Comparison of ENCODE assay signal across 25 cellular contexts in genomic region chr9:82117528-82117927, GRCh38.
DNase-seq lines count a peak whose midpoint lies in the region; ATAC-seq and TF ChIP-seq lines count a peak whose summit lies in the region.
"Had no signal": no experiment of that assay in that cellular context is flagged by ENCODE, and none has a peak within 500 bp of the region (broad histone marks: within the 10 kb centered on the region; RNA-seq: fewer than 3 reads in every experiment).

No MANE protein-coding gene starts in this region.

- H3K4me2 ChIP-seq in mesenchymal stem cell (ENCODE audit: low read length, poor library complexity, severe bottlenecking): no peak overlapping the region

- intact Hi-C loops in heart left ventricle (cut with DNase I): no loop called here
- intact Hi-C loops in posterior vena cava (cut with DNase I): no loop called here

- H3K9me3 ChIP-seq in mesenchymal stem cell (ENCODE audit: control insufficient read depth, low read length) (no peaks in the 10 kb centered on the region), heart left ventricle (no peaks in the 10 kb centered on the region)
- H3K9me3 ChIP-seq: prostate gland, suprapubic skin had no signal

- H3K27ac ChIP-seq in caudate nucleus (ENCODE audit: low read depth, low read length) (peak overlapping the region; percentile 88), mesenchymal stem cell (ENCODE audit: low read length, poor library complexity, severe bottlenecking) (no peak overlapping the region), heart left ventricle (no peak overlapping the region)
- H3K27ac ChIP-seq: prostate gland, suprapubic skin had no signal

- no peak overlapping the region for H3K18ac ChIP-seq in mesenchymal stem cell (ENCODE audit: low read depth in 1 of 2, low read length in 2 of 2)

- H3K36me3 ChIP-seq in mesenchymal stem cell (ENCODE audit: control insufficient read depth in 1 of 2, insufficient read depth in 2 of 2, low read depth in 1 of 2, low read length in 2 of 2): no peaks in the 10 kb centered on the region
- H3K36me3 ChIP-seq in heart left ventricle: no peaks in the 10 kb centered on the region
- H3K36me3 ChIP-seq: prostate gland, suprapubic skin had no signal

- H2BK15ac ChIP-seq in mesenchymal stem cell (ENCODE audit: low read depth, poor library complexity, severe bottlenecking): no peak overlapping the region

- peak overlapping the region; percentile 34 for H3K9ac ChIP-seq in mesenchymal stem cell (ENCODE audit: low read length)

- TF ChIP-seq POLR2A in heart left ventricle (IDR thresholded peaks at IDR 0.05): no peak

- H3K4ac ChIP-seq in mesenchymal stem cell (ENCODE audit: low read depth in 1 of 2, low read length in 2 of 2): no peak overlapping the region

- H3K4me1 ChIP-seq in mesenchymal stem cell (ENCODE audit: control insufficient read depth, insufficient read depth, low read depth, low read length): no peaks in the 10 kb centered on the region
- peaks cover 0 to 4% (median 0%) of the 10 kb centered on the region in 12 donors for H3K4me1 ChIP-seq in heart left ventricle
- H3K4me1 ChIP-seq: prostate gland had no signal

- no peak overlapping the region for H4K91ac ChIP-seq in mesenchymal stem cell (ENCODE audit: low read length)

- H2AK5ac ChIP-seq in mesenchymal stem cell (ENCODE audit: low read length, severe bottlenecking): no peak overlapping the region

- H3K79me1 ChIP-seq in mesenchymal stem cell (replicated peaks; ENCODE audit: low read length, poor library complexity, severe bottlenecking): no peaks in the 10 kb centered on the region

- H2AFZ ChIP-seq in mesenchymal stem cell (ENCODE audit: low read depth, low read length): no peak overlapping the region

- no peak overlapping the region for H2BK12ac ChIP-seq in mesenchymal stem cell (ENCODE audit: low read length in 2 of 2)

- no peak overlapping the region for H3K14ac ChIP-seq in mesenchymal stem cell (ENCODE audit: low read length in 2 of 2)

- H2BK5ac ChIP-seq in mesenchymal stem cell (ENCODE audit: low read depth, low read length, poor library complexity, severe bottlenecking): no peak overlapping the region

- ATAC-seq in GM19463 (IDR thresholded peaks at IDR 0.05; ENCODE audit: unreplicated experiment) (no peak), heart left ventricle (no peak)
- ATAC-seq: activated CD8-positive, alpha-beta T cell treated with anti-CD3 and anti-CD28 coated beads, Interleukin-2, amount 10 ng/mL, durations not matched to agents 7 days and 5 days; stimulated activated naive B cell treated with anti-CD40 and anti-IgM and Interleukin-4, amounts not matched to agents 10 μg/mL and 1 μg/mL and 100 μg/mL, for 72 hours had no signal

- no peak overlapping the region for H3K4me3 ChIP-seq in mesenchymal stem cell (ENCODE audit: insufficient read depth in 1 of 2, low read depth in 1 of 2, low read length in 2 of 2)
- H3K4me3 ChIP-seq in heart left ventricle: no peak overlapping the region
- H3K4me3 ChIP-seq: lung, prostate gland, suprapubic skin had no signal

- peak; percentile 60 for DNase-seq in NCI-H2171 treated with DMSO at 0.1 percent for 48 hours (lab: John Stamatoyannopoulos, UW)
- no peak for DNase-seq in NCI-H2171 (lab: John Stamatoyannopoulos, UW)
- no peak for DNase-seq in caudate nucleus (lab: John Stamatoyannopoulos, UW)
- DNase-seq in mesenchymal stem cell: no peak
- no peak for DNase-seq in heart left ventricle
- no peak for DNase-seq in HuH-7.5 (ENCODE audit: low spot score)
- DNase-seq in posterior vena cava (ENCODE audit: low spot score): no peak
- DNase-seq: activated CD4-positive, CD25-positive, alpha-beta regulatory T cell treated with anti-CD3 and anti-CD28 coated beads, Interleukin-2, amount 50 U/mL, for 72 hours; activated CD8-positive, alpha-beta T cell treated with anti-CD3 and anti-CD28 coated beads, Interleukin-2, amount 10 ng/mL, durations not matched to agents 7 days and 5 days; activated naive CD8-positive, alpha-beta T cell treated with anti-CD3 and anti-CD28 coated beads for 36 hours; activated T-cell treated with anti-CD3 and anti-CD28 coated beads for 4 hours; CD8-positive, alpha-beta memory T cell; cerebellar nuclear complex; DMS53; GDM1; H7; kidney glomerular epithelial cell; NCI-H1048; NCI-H526 treated with DMSO at 0.1 percent for 48 hours; stimulated activated CD4-positive, alpha-beta T cell treated with anti-CD3 and anti-CD28 coated beads, Interleukin-15, amount 100 ng/mL, for 24 hours; stimulated activated naive B cell treated with anti-CD40 and anti-IgM and Interleukin-4, amounts not matched to agents 10 μg/mL and 1 μg/mL and 100 μg/mL, for 72 hours had no signal

- H3K27me3 ChIP-seq in mesenchymal stem cell (ENCODE audit: control insufficient read depth in 1 of 2, insufficient read depth in 1 of 2, low read length in 2 of 2) (no peaks in the 10 kb centered on the region), heart left ventricle (no peaks in the 10 kb centered on the region)

- H3K23ac ChIP-seq in mesenchymal stem cell (ENCODE audit: low read length in 2 of 2): no peak overlapping the region

- no peak overlapping the region for H2BK120ac ChIP-seq in mesenchymal stem cell (ENCODE audit: low read depth, low read length)

- no peak for TF ChIP-seq CTCF in heart left ventricle (IDR thresholded peaks at IDR 0.05)

- WGBS in mesenchymal stem cell: 97% methylated on average over 4 of the region's 4 CpGs
- WGBS in heart left ventricle, 4 donors: 62 to 78% (median 70%) methylated on average over 4 of the region's 4 CpGs

- H4K8ac ChIP-seq in mesenchymal stem cell (ENCODE audit: low read length): no peak overlapping the region
